Comparison of ENCODE assay signal across 8 cellular contexts in genomic region chr10:95907454-95908253, GRCh38. TPM values are rescaled to one million over a fixed set of nuclear protein-coding genes. Genes with fewer than 3 reads are reported as not detected.
A peak's percentile ranks its signal among the peaks of the same experiment; 100 is the strongest.
DNase-seq lines count a peak whose midpoint lies in the region; ATAC-seq and TF ChIP-seq lines count a peak whose summit lies in the region.

CC2D2B (plus strand) TSS chr10:95907975; CDS start chr10:95911324, 3,349 bp downstream.

- peak within 1 kb of the TSS; percentile 53 for H3K4me3 ChIP-seq in OCI-LY7 (ENCODE audit: low read depth, low read length, poor library complexity, severe bottlenecking)
- peak within 1 kb of the TSS; percentile 73 to 77 (median 76) for H3K4me3 ChIP-seq in esophagus muscularis mucosa
- H3K4me3 ChIP-seq in muscle layer of duodenum (ENCODE audit: low read depth in 1 of 2, low read length in 2 of 2) = peak within 1 kb of the TSS; percentile 93

- H3K9me3 ChIP-seq in OCI-LY7 (ENCODE audit: low read length) (no peaks in the 10 kb centered on the region), esophagus muscularis mucosa (no peaks in the 10 kb centered on the region), muscle layer of duodenum (ENCODE audit: control insufficient read depth in 1 of 2, low read length in 2 of 2) (no peaks in the 10 kb centered on the region)

- POLR2A ChIA-PET in OCI-LY7 (lab: Charles Lee) = no interaction called here

- ATAC-seq in GM19468 (IDR thresholded peaks at IDR 0.05; ENCODE audit: extremely low read depth, unreplicated experiment) = peak; percentile 71
- ATAC-seq in activated T-cell treated with anti-CD3 and anti-CD28 coated beads, Interleukin-2, amount 50 U/mL, for 4 hours = peak; percentile 95 to 96

- H3K27me3 ChIP-seq in esophagus muscularis mucosa = no peaks in the 10 kb centered on the region
- no peaks in the 10 kb centered on the region for H3K27me3 ChIP-seq in muscle layer of duodenum (ENCODE audit: low read depth, low read length)

- DNase-seq in DMS 273 (lab: John Stamatoyannopoulos, UW; ENCODE audit: unreplicated experiment) = peak; percentile 89
- DNase-seq in HS-5 (ENCODE audit: low read depth) = peak; percentile 56
- peak; percentile 27 for DNase-seq in OCI-LY7 (ENCODE audit: low spot score)
- peak; percentile 48 for DNase-seq in activated T-cell treated with anti-CD3 and anti-CD28 coated beads, Interleukin-2, amount 50 U/mL, for 4 hours
- DNase-seq in esophagus muscularis mucosa (ENCODE audit: extremely low spot score) = peak; percentile 96
- DNase-seq in stimulated activated CD8-positive, alpha-beta memory T cell treated with anti-CD3 and anti-CD28 coated beads, Interleukin-7, amount 100 ng/mL, for 48 hours (ENCODE audit: extremely low read depth in 1 of 2, low read depth in 1 of 2) = peak; percentile 58

- peaks cover 12% of the 10 kb centered on the region for H3K4me1 Mint-ChIP-seq in activated T-cell treated with anti-CD3 and anti-CD28 coated beads, Interleukin-2, amount 50 U/mL, for 4 hours (ENCODE audit: low read depth)

- H3K27ac ChIP-seq in OCI-LY7 (ENCODE audit: low read depth, low read length, poor library complexity, severe bottlenecking) = no peak within 1 kb of the TSS
- peak within 1 kb of the TSS; percentile 87 to 92 (median 92) for H3K27ac ChIP-seq in esophagus muscularis mucosa (replicated peaks in 1 of 4)
- H3K27ac ChIP-seq in muscle layer of duodenum (ENCODE audit: low read length) = peak within 1 kb of the TSS; percentile 84

- H4K20me1 ChIP-seq in OCI-LY7 (ENCODE audit: insufficient read depth, low read length) = no peaks in the 10 kb centered on the region

- no peaks in the 10 kb centered on the region for H3K36me3 Mint-ChIP-seq in activated T-cell treated with anti-CD3 and anti-CD28 coated beads, Interleukin-2, amount 50 U/mL, for 4 hours (ENCODE audit: insufficient read depth)

- 0% methylated on average over 16 of the region's 69 CpGs for WGBS in esophagus muscularis mucosa

- peak within 1 kb of the TSS; percentile 31; the same call in 1 of the 2 replicates for H2AFZ ChIP-seq in OCI-LY7 (ENCODE audit: low read length)

- BruUV-seq in OCI-LY7 (replicated peaks; lab: Mats Ljungman, UMichigan) = no TSS peak

- no peak for TF ChIP-seq EP300 in esophagus muscularis mucosa (IDR thresholded peaks at IDR 0.05)

- H3K4me2 ChIP-seq in OCI-LY7 (ENCODE audit: low read length) = peak within 1 kb of the TSS; percentile 65

- TF ChIP-seq CTCF in OCI-LY7 (conservative IDR thresholded peaks at IDR 0.05; ENCODE audit: low read length) = 0 out of 2 replicates have a peak, but pooled peaks have one; percentile 10
- TF ChIP-seq CTCF in esophagus muscularis mucosa (IDR thresholded peaks at IDR 0.05) = peak in 2 of 3 experiments; percentile 4 to 9

- TF ChIP-seq POLR2A in esophagus muscularis mucosa (IDR thresholded peaks at IDR 0.05; ENCODE audit: low read depth) = no peak

- CTCF ChIA-PET in OCI-LY7 (lab: Charles Lee; ENCODE audit: unreplicated experiment) = interaction anchor here (0.7 kb wide), 1 partner anchor 63 kb away, joined by 3 read pairs; no protein-coding TSS in a partner anchor

- no peaks in the 10 kb centered on the region for H3K9me3 Mint-ChIP-seq in activated T-cell treated with anti-CD3 and anti-CD28 coated beads, Interleukin-2, amount 50 U/mL, for 4 hours

- H3K9me2 ChIP-seq in OCI-LY7 (ENCODE audit: insufficient read depth, low read length) = no peaks in the 10 kb centered on the region

- H3K36me3 ChIP-seq in OCI-LY7 (ENCODE audit: insufficient read depth, low read length) (no peaks in the 10 kb centered on the region), esophagus muscularis mucosa (peaks cover 0 to 18% (median 6%) of the 10 kb centered on the region in 4 donors), muscle layer of duodenum (ENCODE audit: control insufficient read depth in 1 of 2, insufficient read depth in 2 of 2, low read length in 2 of 2) (peaks cover 3 to 12% of the 10 kb centered on the region in 2 donors)

- H3K4me1 ChIP-seq in OCI-LY7 (ENCODE audit: insufficient read depth, low read length, poor library complexity, severe bottlenecking) (peaks cover 16% of the 10 kb centered on the region), esophagus muscularis mucosa (peaks cover 0 to 11% (median 8%) of the 10 kb centered on the region in 4 donors), muscle layer of duodenum (ENCODE audit: control insufficient read depth in 1 of 2, insufficient read depth in 2 of 2, low read length in 2 of 2) (no peaks in the 10 kb centered on the region)

- H3K27me3 Mint-ChIP-seq in activated T-cell treated with anti-CD3 and anti-CD28 coated beads, Interleukin-2, amount 50 U/mL, for 4 hours (ENCODE audit: low read depth) = no peaks in the 10 kb centered on the region

- H3K79me2 ChIP-seq in OCI-LY7 (ENCODE audit: insufficient read depth, low read depth, low read length) = no peaks in the 10 kb centered on the region

- intact Hi-C loops in OCI-LY7 (cut with micrococcal nuclease; ENCODE audit: unreplicated experiment) = no loop called here
- intact Hi-C loops in esophagus muscularis mucosa (cut with DNase I) = no loop called here

- peak within 1 kb of the TSS; percentile 91 for H3K4me3 Mint-ChIP-seq in activated T-cell treated with anti-CD3 and anti-CD28 coated beads, Interleukin-2, amount 50 U/mL, for 4 hours

RNA-seq across cellular contexts. Expression of gene CC2D2B, which starts in this region (rescaled TPM):
- 4.1 TPM in 1 of 2 replicates, not detected in the other for total RNA-seq in OCI-LY7 (2014; rRNA removed; shearing (Covaris generic))
- 0.41 TPM in 1 of 2 replicates, not detected in the other for total RNA-seq in OCI-LY7 (2022)
- not detected for total RNA-seq in activated T-cell treated with anti-CD3 and anti-CD28 coated beads, Interleukin-2, amount 50 U/mL, for 4 hours
- total RNA-seq in esophagus muscularis mucosa = 1 to 10 TPM; 1.2 to 2.9 (median 1.8) TPM

Comparison
In these comparisons a context has a peak if more than half of its experiments do, and no peak if none do; other contexts are left out.
1. Peak in DNase-seq and ATAC-seq in activated T-cell treated with anti-CD3 and anti-CD28 coated beads, Interleukin-2, amount 50 U/mL, for 4 hours; RNA of the gene not detected or under 1 TPM.
2. DNase-seq: peak in every context shown above with its lines; median percentile 96 in esophagus muscularis mucosa; 89 in DMS 273; 58 in stimulated activated CD8-positive, alpha-beta memory T cell treated with anti-CD3 and anti-CD28 coated beads, Interleukin-7, amount 100 ng/mL, for 48 hours; 56 in HS-5; 48 in activated T-cell treated with anti-CD3 and anti-CD28 coated beads, Interleukin-2, amount 50 U/mL, for 4 hours; 27 in OCI-LY7.